In genomic region chr6:107113460-107114212, GRCh38 we compare ENCODE assay signal across 8 cellular contexts. TPM values are rescaled to one million over a fixed set of nuclear protein-coding genes. Genes with fewer than 3 reads are reported as not detected.
DNase-seq lines count a peak whose midpoint lies in the region; ATAC-seq, FAIRE-seq and TF ChIP-seq lines count a peak whose summit lies in the region.

No MANE protein-coding gene starts in this region.

- DNase-seq in AG09309 (ENCODE audit: low read depth) (no peak), IMR-90 (no peak), adrenal gland (peak in 5 of 7 donors; percentile 15 to 63 (median 36)), left colon (peak; percentile 35 to 57), suprapubic skin (ENCODE audit: low spot score in 2 of 2) (no peak), AG20443 (ENCODE audit: low spot score) (no peak), frontal cortex (ENCODE audit: low spot score in 2 of 2) (no peak)

- H3K36me3 ChIP-seq in IMR-90 (ENCODE audit: control insufficient read depth, insufficient read depth, low read length): no peaks in the 10 kb centered on the region
- no peaks in the 10 kb centered on the region for H3K36me3 ChIP-seq in adrenal gland (replicated peaks in 1 of 2)
- H3K36me3 ChIP-seq in suprapubic skin: no peaks in the 10 kb centered on the region

- TF ChIP-seq EP300 in suprapubic skin (IDR thresholded peaks at IDR 0.05): no peak

- H3K27me3 ChIP-seq in IMR-90 (ENCODE audit: control insufficient read depth, insufficient read depth, low read length) (peaks cover 3% of the 10 kb centered on the region; the same call in 1 of the 2 replicates), adrenal gland (no peaks in the 10 kb centered on the region), suprapubic skin (peaks cover 3% of the 10 kb centered on the region)

- CTCF ChIA-PET in IMR-90 (lab: Yijun Ruan, JAX): interaction anchor here (0.5 to 1.1 kb wide), 11 partner anchors 17 to 1104 kb away, joined by 3 to 5 read pairs (median 4); partner anchors contain the start of gene MTRES1

- BruUV-seq in IMR-90 (replicated peaks; lab: Mats Ljungman, UMichigan): no TSS peak

- no peaks in the 10 kb centered on the region for H3K9me1 ChIP-seq in IMR-90 (ENCODE audit: insufficient read depth, low read length)

- peak overlapping the region; percentile 12 for H3K4me3 ChIP-seq in AG09309 (ENCODE audit: control insufficient read depth, low read depth, low read length)
- peak overlapping the region; percentile 98 for H3K4me3 ChIP-seq in IMR-90 (ENCODE audit: insufficient read depth, low read depth, low read length)
- peak overlapping the region in 2 of 4 donors; percentile 56 to 94 for H3K4me3 ChIP-seq in adrenal gland
- H3K4me3 ChIP-seq in suprapubic skin: peak overlapping the region; percentile 85

- H4K5ac ChIP-seq in IMR-90 (ENCODE audit: low read depth, low read length): no peak overlapping the region

- no peak for TF ChIP-seq CTCF in AG09309 (IDR thresholded peaks at IDR 0.05; ENCODE audit: control insufficient read depth, insufficient read depth, low read depth, low read length, missing control alignments)
- TF ChIP-seq CTCF in IMR-90 (conservative IDR thresholded peaks at IDR 0.05; ENCODE audit: low read depth, low read length): no peak
- no peak for TF ChIP-seq CTCF in adrenal gland (IDR thresholded peaks at IDR 0.05)
- TF ChIP-seq CTCF in suprapubic skin (IDR thresholded peaks at IDR 0.05): no peak

- H4K91ac ChIP-seq in IMR-90 (ENCODE audit: insufficient read depth, low read depth, low read length): no peak overlapping the region

- peak overlapping the region; percentile 77 for H3K4me2 ChIP-seq in IMR-90 (ENCODE audit: low read depth, low read length)

- peaks cover 4% of the 10 kb centered on the region; the same call in 1 of the 2 replicates for H4K20me1 ChIP-seq in IMR-90 (ENCODE audit: insufficient read depth, low read length)

- no peak overlapping the region for H2BK5ac ChIP-seq in IMR-90 (ENCODE audit: low read depth, low read length, poor library complexity, severe bottlenecking)

- in situ Hi-C loops in IMR-90 (cut with MboI; ENCODE audit: low sequenced_read_pairs): no loop called here

- dilution Hi-C loops in IMR-90 (cut with HindIII; ENCODE audit: low sequenced_read_pairs, unreplicated experiment): no loop called here

- H2BK120ac ChIP-seq in IMR-90 (ENCODE audit: low read depth, low read length): no peak overlapping the region

- peak overlapping the region; percentile 58; the same call in 1 of the 2 replicates for H3K23ac ChIP-seq in IMR-90 (ENCODE audit: low read depth, low read length)

- no peak overlapping the region for H3K4ac ChIP-seq in IMR-90 (ENCODE audit: low read depth, low read length)

- WGBS in IMR-90 (ENCODE audit: extremely low coverage in 2 of 2, insufficient read length in 1 of 2), 2 experiments: 0% methylated on average over 1 of the region's 17 CpGs; no CpG with 5 or more reads in 1 of the 2 experiments
- 32 to 41% (median 37%) methylated on average over 17 of the region's 17 CpGs for WGBS in adrenal gland, 4 donors
- 34% methylated on average over 17 of the region's 17 CpGs for WGBS in suprapubic skin

- no peak overlapping the region for H2AK5ac ChIP-seq in IMR-90 (ENCODE audit: low read depth, low read length)

- no peak overlapping the region for H3K14ac ChIP-seq in IMR-90 (replicated peaks; ENCODE audit: low read depth, low read length)

- no peak for TF ChIP-seq RAD21 in IMR-90 (IDR thresholded peaks at IDR 0.05; ENCODE audit: low read length)

- TF ChIP-seq POLR2A in IMR-90 (IDR thresholded peaks at IDR 0.05; ENCODE audit: low read depth, low read length): no peak
- no peak for TF ChIP-seq POLR2A in adrenal gland (IDR thresholded peaks at IDR 0.05)
- no peak for TF ChIP-seq POLR2A in suprapubic skin (IDR thresholded peaks at IDR 0.05)

- H3K9me3 ChIP-seq in IMR-90 (ENCODE audit: control insufficient read depth, insufficient read depth, low read length) (no peaks in the 10 kb centered on the region), adrenal gland (replicated peaks in 1 of 3) (peaks cover 0 to 5% (median 0%) of the 10 kb centered on the region in 3 donors), suprapubic skin (no peaks in the 10 kb centered on the region)

- peak overlapping the region; percentile 40 for H2AK9ac ChIP-seq in IMR-90 (replicated peaks; ENCODE audit: low read depth, low read length, poor library complexity)

- H3K4me1 ChIP-seq in IMR-90 (ENCODE audit: control insufficient read depth, insufficient read depth, low read length): no peaks in the 10 kb centered on the region
- H3K4me1 ChIP-seq in adrenal gland (replicated peaks in 1 of 2): peaks cover 0 to 17% of the 10 kb centered on the region in 2 donors
- H3K4me1 ChIP-seq in suprapubic skin: peaks cover 23% of the 10 kb centered on the region

- no peak for FAIRE-seq in frontal cortex (lab: Jason Lieb, UNC)

- intact Hi-C loops in IMR-90 (cut with micrococcal nuclease) (loop anchor here (1.0 to 2.0 kb wide), 3 partner anchors 85 to 775 kb away; partner anchors contain the start of gene MTRES1), adrenal gland (cut with DNase I) (loop anchor here (5.0 to 10.0 kb wide), 2 partner anchors 79 to 86 kb away; partner anchors contain the start of gene MTRES1 (in 1 of the 2)), left colon (cut with DNase I, micrococcal nuclease) (no loop called here)

- no peak overlapping the region for H2BK20ac ChIP-seq in IMR-90 (ENCODE audit: low read depth, low read length)

- peak overlapping the region; percentile 68 for H3K9ac ChIP-seq in IMR-90 (ENCODE audit: low read depth, low read length)

- H3K27ac ChIP-seq in IMR-90 (ENCODE audit: insufficient read depth, low read length) (no peak overlapping the region), adrenal gland (peak overlapping the region in 3 of 5 donors; percentile 43 to 82 (median 67)), suprapubic skin (peak overlapping the region; percentile 67)

- peak overlapping the region in 1 of 2 experiments; percentile 75; a peak in 1 of 4 replicates for H4K8ac ChIP-seq in IMR-90 (ENCODE audit: low read depth in 2 of 2, low read length in 2 of 2)

- no peak overlapping the region for H3K18ac ChIP-seq in IMR-90 (ENCODE audit: low read depth, low read length)

- POLR2A ChIA-PET in IMR-90 (lab: Charles Lee; ENCODE audit: unreplicated experiment): no interaction called here

- H2AFZ ChIP-seq in IMR-90 (replicated peaks; ENCODE audit: low read length, poor library complexity): peak overlapping the region; percentile 92

- ATAC-seq in IMR-90 (ENCODE audit: low read depth) (no peak), left colon (no peak), HG03378 (IDR thresholded peaks at IDR 0.05; ENCODE audit: unreplicated experiment) (no peak)

- H3K56ac ChIP-seq in IMR-90 (ENCODE audit: extremely low read depth, insufficient read depth, low read length): no peak overlapping the region

- H3K79me1 ChIP-seq in IMR-90 (ENCODE audit: low read depth in 1 of 2, low read length in 2 of 2): peaks cover 0 to 10% of the 10 kb centered on the region in 2 experiments; a peak in 1 of 4 replicates

- H2BK15ac ChIP-seq in IMR-90 (ENCODE audit: low read depth, low read length): no peak overlapping the region

TF ChIP-seq in IMR-90, 13 proteins besides CTCF, POLR2A, EP300 and RAD21:
- TF ChIP-seq RCOR1 (IDR thresholded peaks at IDR 0.05; ENCODE audit: insufficient replicate concordance, low read length) (no peak), FOS (IDR thresholded peaks at IDR 0.05; ENCODE audit: low read depth, low read length) (no peak), CEBPB (IDR thresholded peaks at IDR 0.05; ENCODE audit: low read depth, low read length) (no peak)
TF ChIP-seq in IMR-90: peak in this region for 0.

RNA-seq across cellular contexts. Expression of gene BEND3, which starts 1.7 kb away (rescaled TPM):
- total RNA-seq in IMR-90 (2012; rRNA removed) (1.8 and 1.9 TPM in 2 replicates), adrenal gland (1 to 10 TPM; 1.2 to 3.5 (median 2.4) TPM), left colon (1 to 10 TPM; 5.6 to 8.3 TPM), suprapubic skin (1 to 10 TPM; 2.1 to 2.4 (median 2.1) TPM), frontal cortex (5.7 TPM)
- polyA plus RNA-seq in IMR-90 (2012; rRNA removed) (1.2 and 1.3 TPM in 2 replicates), adrenal gland (1 to 10 TPM in 1 of 3 donors, under 1 TPM in 2; 0.64 to 1.5 (median 0.71) TPM)
- polyA plus RNA-seq in IMR-90 (2012; cell fraction: cytosol; rRNA removed): 0.67 and 0.78 TPM in 2 replicates
- 1.2 and 1.4 TPM in 2 replicates for polyA plus RNA-seq in IMR-90 (2012; cell fraction: nucleus; rRNA removed; ENCODE audit: low replicate concordance)

Comparison
In these comparisons a context has a peak if more than half of its experiments do, and no peak if none do; other contexts are left out.
1. DNase-seq: peak in adrenal gland (5 of 7) and left colon (2 of 2); none in AG09309 (single experiment), IMR-90 (single experiment), suprapubic skin (0 of 2), AG20443 (single experiment) and frontal cortex (0 of 2).
2. intact Hi-C loops: an anchor here in IMR-90 (1.0 to 2.0 kb wide) and adrenal gland (5.0 to 10.0 kb wide); none called in left colon.